In the genomic region with DNA sequence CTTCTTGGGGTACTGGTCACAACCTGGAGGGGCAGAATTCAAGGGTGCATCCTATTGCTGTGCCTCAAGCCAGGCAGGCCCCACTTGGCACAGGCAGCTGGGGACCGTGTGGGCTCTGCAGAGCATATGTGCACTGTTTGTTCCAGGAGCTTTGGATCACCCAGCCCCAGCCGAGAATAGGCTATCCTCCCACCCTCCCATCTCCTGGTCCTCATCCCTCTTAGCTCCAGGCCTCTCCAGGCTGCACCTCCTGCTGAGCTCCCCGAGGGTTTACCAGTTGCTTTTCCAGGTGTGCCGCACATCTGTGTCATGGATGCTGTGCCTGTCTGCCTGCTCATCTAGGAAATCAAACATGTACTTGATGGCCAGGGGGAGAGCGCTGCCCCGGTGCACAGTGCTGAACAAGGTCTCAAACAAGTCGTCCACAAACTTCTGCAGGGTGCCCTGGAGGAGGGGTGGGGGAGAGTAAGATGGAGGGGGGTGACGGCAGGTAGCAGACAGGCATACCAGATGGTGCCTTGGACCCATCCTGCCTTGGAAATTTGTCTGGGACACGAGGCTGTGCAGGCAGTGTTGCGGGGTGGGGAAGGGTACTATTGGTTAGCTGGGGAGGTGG, we compare ENCODE assay signal across 25 cellular contexts.
A peak's percentile ranks its signal among the peaks of the same experiment; 100 is the strongest.
DNase-seq lines count a peak whose midpoint lies in the region; FAIRE-seq and TF ChIP-seq lines count a peak whose summit lies in the region.
"Had no signal": no experiment of that assay in that cellular context is flagged by ENCODE, and none has a peak within 500 bp of the region (broad histone marks: within the 10 kb centered on the region; RNA-seq: fewer than 3 reads in every experiment).

No MANE protein-coding gene starts in this region.

- in situ Hi-C loops in G401 (cut with HindIII; ENCODE audit: low sequenced_read_pairs): no loop called here

- H3K36me3 Mint-ChIP-seq in nephron (ENCODE audit: low read depth): peaks cover 70% of the 10 kb centered on the region
- H3K36me3 Mint-ChIP-seq: activated naive CD8-positive, alpha-beta T cell; CD4-positive, CD25-positive, alpha-beta regulatory T cell; stimulated activated naive B cell treated with anti-CD40 and anti-IgM and Interleukin-4, amounts not matched to agents 10 μg/mL and 1 μg/mL and 100 μg/mL, for 72 hours had no signal

- WGBS in small intestine, 3 donors: 78 to 88% (median 87%) methylated on average over 10 of the region's 10 CpGs

- TF ChIP-seq CTCF in ascending aorta (IDR thresholded peaks at IDR 0.05) (no peak), nephron (IDR thresholded peaks at IDR 0.05; ENCODE audit: unreplicated experiment in 3 of 3) (no peak)

- no peaks in the 10 kb centered on the region for H3K27me3 ChIP-seq in ascending aorta
- no peaks in the 10 kb centered on the region for H3K27me3 ChIP-seq in small intestine (ENCODE audit: control insufficient read depth in 2 of 2, insufficient read depth in 2 of 2, low read length in 2 of 2)
- H3K27me3 ChIP-seq in H7 (ENCODE audit: control insufficient read depth, insufficient read depth, low read length): no peaks in the 10 kb centered on the region
- H3K27me3 ChIP-seq: ovary, tibial nerve had no signal

- peaks cover 7 to 30% of the 10 kb centered on the region in 2 donors for H3K4me1 ChIP-seq in ascending aorta
- H3K4me1 ChIP-seq in small intestine (ENCODE audit: control insufficient read depth in 2 of 2, insufficient read depth in 1 of 2, low read depth in 1 of 2, low read length in 1 of 2): no peaks in the 10 kb centered on the region

- DNase-seq in G401 (ENCODE audit: low spot score) (peak; percentile 62), ascending aorta (ENCODE audit: low spot score in 2 of 2) (no peak), small intestine (no peak), H7 (no peak), GM19239 (ENCODE audit: insufficient read length, low spot score) (no peak)
- DNase-seq: activated CD4-positive, alpha-beta T cell treated with anti-CD3 and anti-CD28 coated beads, Interleukin-2, amount 50 U/mL, for 1 hour; activated CD8-positive, alpha-beta memory T cell treated with anti-CD3 and anti-CD28 coated beads, Interleukin-2, amount 50 U/mL, for 4 hours; CD4-positive, CD25-positive, alpha-beta regulatory T cell; effector memory CD8-positive, alpha-beta T cell; GOT3; kidney glomerular epithelial cell; mesenchymal stem cell; naive thymus-derived CD8-positive, alpha-beta T cell; NCI-H526 treated with DMSO at 0.1 percent for 48 hours; stimulated activated CD4-positive, alpha-beta T cell treated with anti-CD3 and anti-CD28 coated beads, Interleukin-2, amount 100 ng/mL, for 48 hours; stimulated activated naive B cell treated with anti-CD40 and anti-IgM and Interleukin-4, amounts not matched to agents 10 μg/mL and 1 μg/mL and 100 μg/mL, for 72 hours had no signal

- peaks cover 13% of the 10 kb centered on the region for H3K27me3 Mint-ChIP-seq in nephron (ENCODE audit: low read depth)
- H3K27me3 Mint-ChIP-seq: activated naive CD8-positive, alpha-beta T cell; stimulated activated naive B cell treated with anti-CD40 and anti-IgM and Interleukin-4, amounts not matched to agents 10 μg/mL and 1 μg/mL and 100 μg/mL, for 72 hours had no signal

- no peak overlapping the region for H3K4me3 Mint-ChIP-seq in nephron
- H3K4me3 Mint-ChIP-seq: activated naive CD8-positive, alpha-beta T cell; CD4-positive, CD25-positive, alpha-beta regulatory T cell; effector memory CD8-positive, alpha-beta T cell; IgD-negative memory B cell; naive thymus-derived CD8-positive, alpha-beta T cell; stimulated activated naive B cell treated with anti-CD40 and anti-IgM and Interleukin-4, amounts not matched to agents 10 μg/mL and 1 μg/mL and 100 μg/mL, for 72 hours; T-helper 2 cell treated with Interferon-gamma antibody and Interleukin-4, amounts not matched to agents 5 μg/mL and 100 μg/mL, for 36 hours had no signal

- FAIRE-seq in small intestine (lab: Jason Lieb, UNC) (no peak), GM19239 (lab: Jason Lieb, UNC) (no peak)

- H3K9me3 ChIP-seq in ascending aorta (no peaks in the 10 kb centered on the region), small intestine (ENCODE audit: control insufficient read depth, low read depth) (no peaks in the 10 kb centered on the region)
- H3K9me3 ChIP-seq: ovary, tibial nerve had no signal

- H3K4me3 ChIP-seq in ascending aorta (no peak overlapping the region), small intestine (ENCODE audit: low read depth in 1 of 2, low read length in 2 of 2) (no peak overlapping the region), H7 (ENCODE audit: insufficient read depth, low read depth, low read length) (no peak overlapping the region)
- H3K4me3 ChIP-seq: ovary, tibial nerve had no signal

- H3K27ac ChIP-seq in ascending aorta: peak overlapping the region; percentile 66 to 80
- H3K27ac ChIP-seq in temporal lobe (ENCODE audit: low read depth, low read length): peak overlapping the region; percentile 79
- no peak overlapping the region for H3K27ac ChIP-seq in small intestine (ENCODE audit: low read depth in 1 of 2, low read length in 1 of 2)
- H3K27ac ChIP-seq: tibial nerve, VCaP had no signal

- peaks cover 23 to 72% of the 10 kb centered on the region in 2 donors for H3K36me3 ChIP-seq in ascending aorta
- H3K36me3 ChIP-seq in small intestine (ENCODE audit: control insufficient read depth in 2 of 2, insufficient read depth in 2 of 2, low read length in 2 of 2): no peaks in the 10 kb centered on the region
- H3K36me3 ChIP-seq in H7 (replicated peaks; ENCODE audit: control insufficient read depth, insufficient read depth, low read length): no peaks in the 10 kb centered on the region
- H3K36me3 ChIP-seq: ovary had no signal

- intact Hi-C loops in ascending aorta (cut with DNase I): loop anchor here (2.0 kb wide), 1 partner anchor 15 kb away; no protein-coding TSS in a partner anchor

- peak overlapping the region in 2 of 3 experiments; percentile 66 to 70 for H3K27ac Mint-ChIP-seq in nephron
- H3K27ac Mint-ChIP-seq: activated naive CD8-positive, alpha-beta T cell; activated T-helper 2 cell treated with anti-CD3 and anti-CD28 coated beads, Interferon-gamma antibody, Interleukin-2, Interleukin-4, amounts not matched to agents 10 μg/mL and 5 μg/mL and 100 μg/mL, durations not matched to agents 14 hours and 24 hours and 36 hours; CD4-positive, CD25-positive, alpha-beta regulatory T cell; effector memory CD8-positive, alpha-beta T cell; IgD-negative memory B cell; stimulated activated naive B cell treated with anti-CD40 and anti-IgM and Interleukin-4, amounts not matched to agents 10 μg/mL and 1 μg/mL and 100 μg/mL, for 72 hours; T-helper 2 cell treated with Interferon-gamma antibody and Interleukin-4, amounts not matched to agents 5 μg/mL and 100 μg/mL, for 36 hours had no signal

- no peaks in the 10 kb centered on the region for H3K9me3 Mint-ChIP-seq in nephron
- H3K9me3 Mint-ChIP-seq: activated T-helper 2 cell treated with anti-CD3 and anti-CD28 coated beads, Interferon-gamma antibody, Interleukin-2, Interleukin-4, amounts not matched to agents 10 μg/mL and 5 μg/mL and 100 μg/mL, durations not matched to agents 14 hours and 24 hours and 36 hours; CD4-positive, CD25-positive, alpha-beta regulatory T cell; effector memory CD8-positive, alpha-beta T cell; IgD-negative memory B cell; naive thymus-derived CD8-positive, alpha-beta T cell; stimulated activated naive B cell treated with anti-CD40 and anti-IgM and Interleukin-4, amounts not matched to agents 10 μg/mL and 1 μg/mL and 100 μg/mL, for 72 hours; T-helper 2 cell treated with Interferon-gamma antibody and Interleukin-4, amounts not matched to agents 5 μg/mL and 100 μg/mL, for 36 hours had no signal

- peaks cover 66% of the 10 kb centered on the region for H3K4me1 Mint-ChIP-seq in nephron
- H3K4me1 Mint-ChIP-seq: CD4-positive, CD25-positive, alpha-beta regulatory T cell; IgD-negative memory B cell; naive thymus-derived CD8-positive, alpha-beta T cell; stimulated activated naive B cell treated with anti-CD40 and anti-IgM and Interleukin-4, amounts not matched to agents 10 μg/mL and 1 μg/mL and 100 μg/mL, for 72 hours had no signal

Comparison
In these comparisons a context has a peak if more than half of its experiments do, and no peak if none do; other contexts are left out.
1. H3K27ac ChIP-seq: peak in ascending aorta (2 of 2) and temporal lobe (single experiment); none in small intestine (0 of 2).